ENCODE assay signal across 14 cellular contexts in the genomic region with DNA sequence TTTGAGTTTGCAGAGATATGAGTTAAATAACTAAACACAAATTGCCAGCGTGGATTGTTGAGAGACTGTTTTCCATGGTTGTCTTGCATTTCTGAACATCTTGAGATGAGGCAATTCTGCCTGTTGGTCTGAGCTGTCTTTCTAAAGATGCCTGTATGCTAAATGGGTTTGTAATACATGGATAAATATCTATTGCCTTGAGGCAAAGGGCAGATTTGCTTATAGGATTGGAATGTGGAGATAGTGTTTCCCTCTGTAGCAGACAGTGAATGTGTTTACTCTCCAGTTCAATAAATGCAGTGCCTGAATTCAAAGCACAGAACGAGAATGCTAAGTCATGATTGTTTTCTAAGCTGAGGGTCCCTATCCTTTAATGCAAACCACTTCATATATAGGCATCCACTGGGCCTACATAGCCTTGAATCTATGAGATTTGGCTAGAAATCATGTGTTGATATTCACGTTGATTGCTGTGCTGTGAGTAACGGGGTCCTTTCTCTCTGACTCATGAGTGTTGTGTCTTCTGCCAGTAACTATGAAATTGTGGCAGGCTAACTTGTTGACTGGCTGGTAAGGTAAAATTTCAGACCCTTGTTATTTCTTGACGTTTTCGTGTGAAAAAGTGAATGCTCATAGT.
A peak's percentile ranks its signal among the peaks of the same experiment; 100 is the strongest.
DNase-seq lines count a peak whose midpoint lies in the region; FAIRE-seq and TF ChIP-seq lines count a peak whose summit lies in the region.
"Had no signal": no experiment of that assay in that cellular context is flagged by ENCODE, and none has a peak within 500 bp of the region (broad histone marks: within the 10 kb centered on the region; RNA-seq: fewer than 3 reads in every experiment).

No MANE protein-coding gene starts in this region.

- peak; percentile 38 for DNase-seq in AG04449 (ENCODE audit: low read depth, low spot score)
- peak; percentile 21 for DNase-seq in HTR-8/SVneo (ENCODE audit: insufficient read length, low spot score)
- DNase-seq in amniotic epithelial cell (ENCODE audit: low read depth), result peak; percentile 59
- peak; percentile 1 for DNase-seq in hepatic stellate cell (ENCODE audit: low spot score)
- DNase-seq in DMS53 (lab: John Stamatoyannopoulos, UW), result no peak
- no peak for DNase-seq in stimulated activated CD4-positive, alpha-beta T cell treated with anti-CD3 and anti-CD28 coated beads, Interleukin-4, amount 100 ng/mL, for 1 hour
- no peak for DNase-seq in C1 segment of cervical spinal cord (lab: John Stamatoyannopoulos, UW)
- no peak for DNase-seq in NCI-H187 (lab: John Stamatoyannopoulos, UW)
- DNase-seq: activated naive CD4-positive, alpha-beta T cell treated with anti-CD3 and anti-CD28 coated beads, Interleukin-2, amount 50 U/mL, for 16 hours; cortex of kidney; left lung; NCI-H1436 treated with DMSO at 0.1 percent for 48 hours; occipital lobe had no signal

- FAIRE-seq in HTR-8/SVneo (lab: Jason Lieb, UNC), result peak; percentile 76

- no peak for TF ChIP-seq CTCF in AG04449 (IDR thresholded peaks at IDR 0.05; ENCODE audit: insufficient read depth, low read length, missing control alignments)

- POLR2A ChIA-PET in AG04449 (lab: Yijun Ruan, JAX), result no interaction called here

- CTCF ChIA-PET in AG04449 (lab: Yijun Ruan, JAX), result no interaction called here

- H3K4me3 ChIP-seq in AG04449 (ENCODE audit: low read depth, low read length), result no peak overlapping the region
- H3K4me3 ChIP-seq: BLaER1, left lung had no signal

Comparison
In these comparisons a context has a peak if more than half of its experiments do, and no peak if none do; other contexts are left out.
1. DNase-seq: peak in AG04449 (single experiment), HTR-8/SVneo (single experiment), amniotic epithelial cell (single experiment) and hepatic stellate cell (single experiment); none in DMS53 (single experiment), stimulated activated CD4-positive, alpha-beta T cell treated with anti-CD3 and anti-CD28 coated beads, Interleukin-4, amount 100 ng/mL, for 1 hour (single experiment), C1 segment of cervical spinal cord (0 of 14) and NCI-H187 (0 of 2).